1 cellular context compared by ENCODE assay signal in the genomic region with DNA sequence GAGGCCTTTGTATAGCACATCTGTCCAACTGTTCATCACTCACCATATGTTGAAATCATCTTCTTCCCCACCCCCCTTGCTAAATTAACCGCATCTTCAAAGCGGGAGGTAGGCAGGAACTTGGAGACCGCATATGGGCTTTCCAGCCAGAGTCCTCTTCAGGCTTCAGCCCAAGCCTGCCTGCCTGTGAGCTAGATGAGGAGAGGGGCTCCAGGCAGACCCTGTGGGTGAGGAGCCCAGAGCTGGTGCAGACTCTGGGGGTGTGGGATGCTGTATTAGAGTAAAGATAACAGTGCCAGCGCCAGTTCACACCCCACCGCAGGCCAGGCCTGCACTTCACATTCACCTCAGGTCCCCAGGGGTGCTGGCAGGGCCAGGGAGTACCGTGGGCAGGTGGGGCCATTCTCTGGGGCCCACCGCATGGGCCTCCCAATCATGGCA.
A peak's percentile ranks its signal among the peaks of the same experiment; 100 is the strongest.
TF ChIP-seq lines count a peak whose summit lies in the region.

No MANE protein-coding gene starts in this region.

TF ChIP-seq in HEK293, 187 proteins besides CTCF, POLR2A, EP300 and RAD21 (continued from another document):
- TF ChIP-seq, protein P1, sequence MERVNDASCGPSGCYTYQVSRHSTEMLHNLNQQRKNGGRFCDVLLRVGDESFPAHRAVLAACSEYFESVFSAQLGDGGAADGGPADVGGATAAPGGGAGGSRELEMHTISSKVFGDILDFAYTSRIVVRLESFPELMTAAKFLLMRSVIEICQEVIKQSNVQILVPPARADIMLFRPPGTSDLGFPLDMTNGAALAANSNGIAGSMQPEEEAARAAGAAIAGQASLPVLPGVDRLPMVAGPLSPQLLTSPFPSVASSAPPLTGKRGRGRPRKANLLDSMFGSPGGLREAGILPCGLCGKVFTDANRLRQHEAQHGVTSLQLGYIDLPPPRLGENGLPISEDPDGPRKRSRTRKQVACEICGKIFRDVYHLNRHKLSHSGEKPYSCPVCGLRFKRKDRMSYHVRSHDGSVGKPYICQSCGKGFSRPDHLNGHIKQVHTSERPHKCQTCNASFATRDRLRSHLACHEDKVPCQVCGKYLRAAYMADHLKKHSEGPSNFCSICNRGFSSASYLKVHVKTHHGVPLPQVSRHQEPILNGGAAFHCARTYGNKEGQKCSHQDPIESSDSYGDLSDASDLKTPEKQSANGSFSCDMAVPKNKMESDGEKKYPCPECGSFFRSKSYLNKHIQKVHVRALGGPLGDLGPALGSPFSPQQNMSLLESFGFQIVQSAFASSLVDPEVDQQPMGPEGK (tag by site-specific recombination; IDR thresholded peaks at IDR 0.05): 0 out of 2 replicates have a peak, but pooled peaks have one; percentile 21
- TF ChIP-seq ZFP41 (tag by site-specific recombination; IDR thresholded peaks at IDR 0.05; ENCODE audit: borderline replicate concordance) (no peak), ZBTB8A (tag by site-specific recombination; IDR thresholded peaks at IDR 0.05) (0 out of 2 replicates have a peak, but pooled peaks have one; percentile 12), ZFHX2 (tag by site-specific recombination; conservative IDR thresholded peaks at IDR 0.05) (peak; percentile 41)
